13 cellular contexts compared by ENCODE assay signal in genomic region chr9:33395159-33395879, GRCh38. TPM values are rescaled to one million over a fixed set of nuclear protein-coding genes. Genes with fewer than 3 reads are reported as not detected.
DNase-seq lines count a peak whose midpoint lies in the region; ATAC-seq, FAIRE-seq and TF ChIP-seq lines count a peak whose summit lies in the region.
"Not testable (repeated sequence)": the region's sequence is repeated elsewhere in the genome, so short reads cannot be mapped to it uniquely, and the experiment has no call there.
"Had no signal": no experiment of that assay in that cellular context is flagged by ENCODE, and none has a peak within 500 bp of the region (broad histone marks: within the 10 kb centered on the region; RNA-seq: fewer than 3 reads in every experiment).

No MANE protein-coding gene starts in this region.

- H3K27ac Mint-ChIP-seq in activated T-helper 17 cell treated with anti-CD3 and anti-CD28 coated beads, Interleukin-2, amount 50 U/mL, for 72 hours: peak overlapping the region; percentile 45
- H3K27ac Mint-ChIP-seq in nephron: peak overlapping the region; percentile 81 to 95 (median 90)

- H3K9me2 ChIP-seq in hepatocyte (replicated peaks; ENCODE audit: insufficient read depth): not testable (repeated sequence)

- H4K20me1 ChIP-seq in hepatocyte (ENCODE audit: insufficient read depth, poor library complexity, severe bottlenecking); HepG2 (ENCODE audit: insufficient read depth, low read length): not testable (repeated sequence)

- TF ChIP-seq CTCF in hepatocyte (IDR thresholded peaks at IDR 0.05; ENCODE audit: poor library complexity); HepG2 (CRISPR knock-in tag; IDR thresholded peaks at IDR 0.05); nephron (IDR thresholded peaks at IDR 0.05; ENCODE audit: unreplicated experiment in 3 of 3); gastrocnemius medialis (IDR thresholded peaks at IDR 0.05 in 4 of 5, conservative IDR thresholded peaks at IDR 0.05 in 1 of 5): not testable (repeated sequence)

- H3K27me3 Mint-ChIP-seq in activated T-helper 17 cell treated with anti-CD3 and anti-CD28 coated beads, Interleukin-2, amount 50 U/mL, for 72 hours; nephron (ENCODE audit: low read depth): not testable (repeated sequence)

- H3K4me2 ChIP-seq in hepatocyte (peak overlapping the region; percentile 68), HepG2 (ENCODE audit: low read depth, low read length) (peak overlapping the region; percentile 94)

- H3K36me3 Mint-ChIP-seq in activated T-helper 17 cell treated with anti-CD3 and anti-CD28 coated beads, Interleukin-2, amount 50 U/mL, for 72 hours (ENCODE audit: low read depth); nephron (ENCODE audit: low read depth): not testable (repeated sequence)

- H3K27me3 ChIP-seq in hepatocyte; HepG2 (ENCODE audit: control insufficient read depth in 1 of 2, insufficient read depth in 2 of 2, low read length in 2 of 2); gastrocnemius medialis: not testable (repeated sequence)

- H3K4me3 ChIP-seq in hepatocyte, gastrocnemius medialis: not testable (repeated sequence)
- H3K4me3 ChIP-seq in HepG2 (replicated peaks in 1 of 3; ENCODE audit: insufficient read depth in 1 of 3, low read depth in 2 of 3, low read length in 3 of 3): peak overlapping the region; percentile 18 to 63 (median 26); a peak in 5 of 6 replicates

- TF ChIP-seq EP300 in HepG2 (IDR thresholded peaks at IDR 0.05; ENCODE audit: low read depth in 2 of 2, low read length in 2 of 2); HepG2 (CRISPR knock-in tag; IDR thresholded peaks at IDR 0.05; ENCODE audit: borderline replicate concordance): not testable (repeated sequence)

- H3K36me3 ChIP-seq in hepatocyte (replicated peaks; ENCODE audit: insufficient read depth, low read depth); HepG2 (replicated peaks in 1 of 2; ENCODE audit: control insufficient read depth in 1 of 2, insufficient read depth in 2 of 2, low read length in 2 of 2); gastrocnemius medialis: not testable (repeated sequence)

- not testable (repeated sequence) for ATAC-seq in activated T-helper 17 cell treated with anti-CD3 and anti-CD28 coated beads, Interleukin-2, amount 50 U/mL, for 72 hours (replicated peaks); Right ventricle myocardium inferior; gastrocnemius medialis
- ATAC-seq in HepG2: peak; percentile 55; the same call in 2 of the 3 replicates

- WGBS in hepatocyte (ENCODE audit: low lambda C conversion rate, missing lambda C conversion rate): 60% methylated on average over 15 of the region's 15 CpGs
- WGBS in HepG2 (ENCODE audit: low lambda C conversion rate): 2% methylated on average over 12 of the region's 15 CpGs

- H3K27ac ChIP-seq in hepatocyte (peak overlapping the region; percentile 78), gastrocnemius medialis (peak overlapping the region; percentile 82 to 90 (median 89))
- not testable (repeated sequence) for H3K27ac ChIP-seq in HepG2 (ENCODE audit: extremely low read length, insufficient read depth, low read length)

- not testable (repeated sequence) for H3K79me2 ChIP-seq in hepatocyte; HepG2 (ENCODE audit: insufficient read depth, low read length)

- peak overlapping the region; percentile 58; the same call in 1 of the 2 replicates for H3K9ac ChIP-seq in HepG2 (ENCODE audit: insufficient read depth, low read depth, low read length)

- H2AFZ ChIP-seq in hepatocyte; HepG2 (ENCODE audit: low read length): not testable (repeated sequence)

- not testable (repeated sequence) for H3K9me3 Mint-ChIP-seq in activated T-helper 17 cell treated with anti-CD3 and anti-CD28 coated beads, Interleukin-2, amount 50 U/mL, for 72 hours; nephron

- not testable (repeated sequence) for TF ChIP-seq RAD21 in HepG2 (CRISPR knock-in tag; IDR thresholded peaks at IDR 0.05)

- H3K9me3 ChIP-seq in hepatocyte (ENCODE audit: low read depth); HepG2 (ENCODE audit: low read length); gastrocnemius medialis: not testable (repeated sequence)

- intact Hi-C loops in Right ventricle myocardium inferior (cut with DNase I); gastrocnemius medialis (cut with DNase I; ENCODE audit: low total_unique reads): not testable (repeated sequence)
- intact Hi-C loops in HepG2 (cut with micrococcal nuclease; ENCODE audit: unreplicated experiment): loop anchor here (2.0 kb wide), 1 partner anchor 15 kb away; no protein-coding TSS in a partner anchor

- H3K4me3 Mint-ChIP-seq in activated T-helper 17 cell treated with anti-CD3 and anti-CD28 coated beads, Interleukin-2, amount 50 U/mL, for 72 hours: not testable (repeated sequence)
- H3K4me3 Mint-ChIP-seq in nephron: peak overlapping the region; percentile 65 to 78 (median 72)

- DNase-seq in DMS53 treated with DMSO at 0.1 percent for 48 hours (lab: John Stamatoyannopoulos, UW; ENCODE audit: unreplicated experiment): peak; percentile 72
- peak; percentile 78 for DNase-seq in Right ventricle myocardium inferior (ENCODE audit: missing footprints)
- peak; percentile 76 for DNase-seq in hepatocyte (ENCODE audit: low spot score)
- DNase-seq in HepG2 (ENCODE audit: low spot score): peak; percentile 72
- DNase-seq in gastrocnemius medialis: peak in 1 of 2 donors; percentile 65
- peak; percentile 57 for DNase-seq in ureter (ENCODE audit: low spot score)

- TF ChIP-seq POLR2A in HepG2 (IDR thresholded peaks at IDR 0.05; ENCODE audit: insufficient read depth in 1 of 2, low read depth in 2 of 2, low read length in 2 of 2): peak in 1 of 2 experiments; percentile 39; a peak in 1 of 4 replicates
- not testable (repeated sequence) for TF ChIP-seq POLR2A in gastrocnemius medialis (IDR thresholded peaks at IDR 0.05)

- H3K4me1 ChIP-seq in hepatocyte (ENCODE audit: insufficient read depth) (peaks cover 16% of the 10 kb centered on the region), HepG2 (ENCODE audit: insufficient read depth, low read length) (peaks cover 51% of the 10 kb centered on the region), gastrocnemius medialis (peaks cover 31 to 46% of the 10 kb centered on the region in 2 donors)

- FAIRE-seq in HepG2 (lab: Jason Lieb, UNC): peak; percentile 67

- CTCF ChIA-PET in HepG2 (lab: Yijun Ruan, JAX; ENCODE audit: low intra/inter-chr PET ratio, low total read pairs): not testable (repeated sequence)

- in situ Hi-C loops in HepG2 (cut with HindIII; ENCODE audit: extremely low pct_ligation_motif_present, low pct_unique_long_range_greater_than_20kb); gastrocnemius medialis (cut with MboI; ENCODE audit: low sequenced_read_pairs in 4 of 4): not testable (repeated sequence)

- not testable (repeated sequence) for H3K4me1 Mint-ChIP-seq in activated T-helper 17 cell treated with anti-CD3 and anti-CD28 coated beads, Interleukin-2, amount 50 U/mL, for 72 hours
- peaks cover 40% of the 10 kb centered on the region for H3K4me1 Mint-ChIP-seq in nephron

- BruUV-seq in HepG2 (replicated peaks; lab: Mats Ljungman, UMichigan): not testable (repeated sequence)

- POLR2A ChIA-PET in HepG2 (lab: Yijun Ruan, JAX): interaction anchor here (1.0 to 1.7 kb wide), 6 partner anchors 8 to 105 kb away, joined by 3 to 6 read pairs (median 4); partner anchors contain the start of genes NFX1 and NOL6

RNA-seq across cellular contexts. Expression of gene AQP7, which starts 7.0 kb away (rescaled TPM):
- under 1 TPM; 0.42 to 0.45 TPM for total RNA-seq in activated T-helper 17 cell treated with anti-CD3 and anti-CD28 coated beads, Interleukin-2, amount 50 U/mL, for 72 hours
- total RNA-seq in Right ventricle myocardium inferior (147 TPM), hepatocyte (8.5 and 11.2 TPM in 2 replicates), HepG2 (2016; rRNA removed; fragmentation: Illumina TruSeq; extraction: Trizol) (0.58 and 1.9 TPM in 2 replicates), gastrocnemius medialis (10 to 100 TPM in 1 of 4 donors, 1 to 10 TPM in 3; 2.1 to 10.7 (median 4.1) TPM), ureter (8.3 TPM)
- polyA plus RNA-seq in hepatocyte (11.6 and 16.6 TPM in 2 replicates), HepG2 (2011; rRNA removed) (2.1 and 5.6 TPM in 2 replicates)
- total RNA-seq in HepG2 (2016; cell fraction: cytosol; rRNA removed; fragmentation: Illumina TruSeq; extraction: Trizol; ENCODE audit: low read depth): 0.71 and 0.81 TPM in 2 replicates
- 1.0 and 1.6 TPM in 2 replicates for total RNA-seq in HepG2 (2016; cell fraction: insoluble cytoplasmic fraction; rRNA removed; fragmentation: Illumina TruSeq; extraction: Trizol)
- 0.74 and 0.86 TPM in 2 replicates for total RNA-seq in HepG2 (2016; cell fraction: membrane; rRNA removed; fragmentation: Illumina TruSeq; extraction: Trizol)
- 2.8 and 3.0 TPM in 2 replicates for total RNA-seq in HepG2 (2016; cell fraction: nucleus; rRNA removed; fragmentation: Illumina TruSeq; extraction: Trizol)
- polyA plus RNA-seq in HepG2 (2011; cell fraction: cytosol; rRNA removed): 2.7 and 3.2 TPM in 2 replicates
- 24.1 and 31.8 TPM in 2 replicates for polyA plus RNA-seq in HepG2 (2011; cell fraction: nucleus; rRNA removed)
- 7.9 and 9.8 TPM in 2 replicates for polyA plus RNA-seq in HepG2 (2012)
- polyA plus RNA-seq in HepG2 (2016; cell fraction: cytosol; fragmentation: Illumina TruSeq; extraction: Trizol; ENCODE audit: low read depth): 0.60 and 0.85 TPM in 2 replicates
- polyA plus RNA-seq in HepG2 (2016; cell fraction: insoluble cytoplasmic fraction; fragmentation: Illumina TruSeq; extraction: Trizol; ENCODE audit: low read depth): 0.82 and 1.2 TPM in 2 replicates
- polyA plus RNA-seq in HepG2 (2016; cell fraction: membrane; fragmentation: Illumina TruSeq; extraction: Trizol; ENCODE audit: low read depth): 1.2 and 1.7 TPM in 2 replicates
- polyA plus RNA-seq in HepG2 (2016; cell fraction: nucleus; fragmentation: Illumina TruSeq; extraction: Trizol; ENCODE audit: insufficient read depth, low read depth): 7.8 and 9.5 TPM in 2 replicates
- 1.9 and 6.0 TPM in 2 replicates for polyA minus RNA-seq in HepG2 (2011; rRNA and poly(A)+ RNA removed; ENCODE audit: low replicate concordance)
- 1.2 and 1.5 TPM in 2 replicates for polyA minus RNA-seq in HepG2 (2011; cell fraction: cytosol; rRNA and poly(A)+ RNA removed)
- 6.2 and 6.6 TPM in 2 replicates for polyA minus RNA-seq in HepG2 (2011; cell fraction: nucleus; rRNA and poly(A)+ RNA removed)
- total RNA-seq: GM12878, H7, RPMI7951 had no signal
- polyA plus RNA-seq: CD14-positive monocyte, IgD-negative memory B cell had no signal

RNA-seq across cellular contexts. Expression of gene AQP3, which starts 52.1 kb away (rescaled TPM):
- total RNA-seq in activated T-helper 17 cell treated with anti-CD3 and anti-CD28 coated beads, Interleukin-2, amount 50 U/mL, for 72 hours: 10 to 100 TPM; 37.3 to 72.5 TPM
- 16.3 TPM for total RNA-seq in Right ventricle myocardium inferior
- 97.1 and 101 TPM in 2 replicates for total RNA-seq in hepatocyte
- polyA plus RNA-seq in hepatocyte: 99.3 and 123 TPM in 2 replicates
- total RNA-seq in HepG2 (2016; rRNA removed; fragmentation: Illumina TruSeq; extraction: Trizol): 0.87 and 1.4 TPM in 2 replicates
- total RNA-seq in HepG2 (2016; cell fraction: cytosol; rRNA removed; fragmentation: Illumina TruSeq; extraction: Trizol; ENCODE audit: low read depth): 0.30 and 0.62 TPM in 2 replicates
- total RNA-seq in HepG2 (2016; cell fraction: insoluble cytoplasmic fraction; rRNA removed; fragmentation: Illumina TruSeq; extraction: Trizol): 0.73 and 1.5 TPM in 2 replicates
- total RNA-seq in HepG2 (2016; cell fraction: membrane; rRNA removed; fragmentation: Illumina TruSeq; extraction: Trizol): 0.65 and 0.99 TPM in 2 replicates
- total RNA-seq in HepG2 (2016; cell fraction: nucleus; rRNA removed; fragmentation: Illumina TruSeq; extraction: Trizol): 1.2 and 1.3 TPM in 2 replicates
- 5.5 and 12.2 TPM in 2 replicates for polyA plus RNA-seq in HepG2 (2011; rRNA removed)
- 7.3 and 9.8 TPM in 2 replicates for polyA plus RNA-seq in HepG2 (2011; cell fraction: cytosol; rRNA removed)
- polyA plus RNA-seq in HepG2 (2011; cell fraction: nucleus; rRNA removed): 8.4 and 11.9 TPM in 2 replicates
- polyA plus RNA-seq in HepG2 (2012): 14.8 and 18.2 TPM in 2 replicates
- 0.33 and 0.46 TPM in 2 replicates for polyA plus RNA-seq in HepG2 (2016; cell fraction: cytosol; fragmentation: Illumina TruSeq; extraction: Trizol; ENCODE audit: low read depth)
- 0.59 and 0.63 TPM in 2 replicates for polyA plus RNA-seq in HepG2 (2016; cell fraction: insoluble cytoplasmic fraction; fragmentation: Illumina TruSeq; extraction: Trizol; ENCODE audit: low read depth)
- polyA plus RNA-seq in HepG2 (2016; cell fraction: membrane; fragmentation: Illumina TruSeq; extraction: Trizol; ENCODE audit: low read depth): 0.94 and 1.2 TPM in 2 replicates
- polyA plus RNA-seq in HepG2 (2016; cell fraction: nucleus; fragmentation: Illumina TruSeq; extraction: Trizol; ENCODE audit: insufficient read depth, low read depth): 1.4 and 2.5 TPM in 2 replicates
- 6.2 and 648 TPM in 2 replicates for polyA minus RNA-seq in HepG2 (2011; rRNA and poly(A)+ RNA removed; ENCODE audit: low replicate concordance)
- polyA minus RNA-seq in HepG2 (2011; cell fraction: cytosol; rRNA and poly(A)+ RNA removed): 4.7 and 6.3 TPM in 2 replicates
- polyA minus RNA-seq in HepG2 (2011; cell fraction: nucleus; rRNA and poly(A)+ RNA removed): 2.0 and 2.7 TPM in 2 replicates
- total RNA-seq in gastrocnemius medialis: 10 to 100 TPM in 2 of 4 donors, 1 to 10 TPM in 2; 1.7 to 24.2 (median 13.5) TPM
- total RNA-seq in ureter: 203 TPM

Comparison
In these comparisons a context has a peak if more than half of its experiments do, and no peak if none do; other contexts are left out.
1. RNA of gene AQP7, which starts 7.0 kb away (total RNA-seq): 147 TPM in Right ventricle myocardium inferior (single experiment); 8.5 to 11.2 TPM in hepatocyte, 8.3 TPM in ureter (single experiment), 2.1 to 10.7 TPM in gastrocnemius medialis, 0.58 to 3.0 TPM in HepG2 and 0.42 to 0.45 TPM in activated T-helper 17 cell treated with anti-CD3 and anti-CD28 coated beads, Interleukin-2, amount 50 U/mL, for 72 hours; every median in the first group is over 10 times any median in the second.